1 cellular context compared by ENCODE assay signal in the genomic region with DNA sequence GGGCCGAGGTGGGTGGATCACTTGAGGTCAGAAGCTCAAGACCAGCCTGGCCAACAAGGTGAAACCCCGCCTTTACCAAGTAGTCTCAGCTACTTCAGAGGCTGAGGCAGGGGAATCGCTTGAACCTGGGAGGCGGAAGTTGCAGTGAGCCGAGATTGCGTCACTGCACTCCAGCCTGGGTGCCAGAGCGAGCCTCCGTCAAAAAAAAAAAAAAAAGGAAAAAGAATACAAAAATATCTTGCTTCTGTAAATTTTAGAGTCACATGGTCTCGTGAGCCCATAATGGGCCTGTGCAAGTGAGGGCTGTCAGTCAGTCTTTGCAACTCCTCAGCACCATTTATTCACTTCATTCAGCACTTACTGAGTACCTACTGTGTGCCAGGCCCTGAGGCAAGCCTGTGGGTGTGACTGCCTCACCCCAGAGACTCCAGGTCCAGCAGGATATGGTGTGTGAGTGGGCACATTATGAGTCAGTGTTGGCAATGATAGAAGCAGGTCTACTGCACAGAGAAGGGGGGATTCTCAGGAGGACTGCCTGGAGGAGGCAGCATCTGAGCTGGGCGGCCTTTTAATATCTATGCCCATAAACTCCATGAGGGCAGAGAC.
A peak's percentile ranks its signal among the peaks of the same experiment; 100 is the strongest.
TF ChIP-seq lines count a peak whose summit lies in the region.

No MANE protein-coding gene starts in this region.

TF ChIP-seq in GM12878, 131 proteins besides CTCF, POLR2A, EP300 and RAD21 (continued from another document and continues in another):
- TF ChIP-seq SUZ12 (IDR thresholded peaks at IDR 0.05; ENCODE audit: unreplicated experiment) (no peak), GATAD2B (conservative IDR thresholded peaks at IDR 0.05; ENCODE audit: low read depth) (no peak), CREB1 (IDR thresholded peaks at IDR 0.05; ENCODE audit: low read depth) (peak; percentile 59; the same call in 1 of the 2 replicates), STAT3 (IDR thresholded peaks at IDR 0.05; ENCODE audit: low read depth, low read length) (no peak), YY1 (IDR thresholded peaks at IDR 0.05; ENCODE audit: low read depth, low read length) (no peak), TCF12 (IDR thresholded peaks at IDR 0.05; ENCODE audit: low read depth, low read length) (no peak), TARDBP (IDR thresholded peaks at IDR 0.05; ENCODE audit: borderline replicate concordance) (no peak), ZNF24 (IDR thresholded peaks at IDR 0.05) (peak; percentile 56; the same call in 1 of the 2 replicates), RFX5 (IDR thresholded peaks at IDR 0.05; ENCODE audit: low read depth, low read length) (no peak), POLR2AphosphoS5 (IDR thresholded peaks at IDR 0.05; ENCODE audit: low read length) (no peak), DPF2 (IDR thresholded peaks at IDR 0.05) (peak; percentile 78), BRCA1 (IDR thresholded peaks at IDR 0.05; ENCODE audit: low read depth, low read length) (no peak), PML (IDR thresholded peaks at IDR 0.05; ENCODE audit: low read length) (no peak), SUPT20H (IDR thresholded peaks at IDR 0.05; ENCODE audit: borderline replicate concordance, control insufficient read depth, low read depth, low read length) (no peak), TBL1XR1 (IDR thresholded peaks at IDR 0.05; ENCODE audit: low read depth, low read length) (no peak), RCOR1 (conservative IDR thresholded peaks at IDR 0.05; ENCODE audit: low read depth, low read length) (no peak), NRF1 (conservative IDR thresholded peaks at IDR 0.05; ENCODE audit: low read depth, low read length) (no peak), FOXM1 (IDR thresholded peaks at IDR 0.05; ENCODE audit: low read depth, low read length) (no peak), ATF7 (IDR thresholded peaks at IDR 0.05; ENCODE audit: low read depth) (peak; percentile 91), HDGF (IDR thresholded peaks at IDR 0.05) (0 out of 2 replicates have a peak, but pooled peaks have one; percentile 2), PRDM15 (CRISPR knock-in tag; IDR thresholded peaks at IDR 0.05) (no peak), HDAC2 (IDR thresholded peaks at IDR 0.05) (no peak), EGR1 (IDR thresholded peaks at IDR 0.05; ENCODE audit: borderline replicate concordance in 1 of 2, low read depth in 2 of 2, low read length in 2 of 2) (no peak), RUNX3 (IDR thresholded peaks at IDR 0.05; ENCODE audit: low read length) (no peak), ZNF217 (IDR thresholded peaks at IDR 0.05) (peak; percentile 79), MTA3 (IDR thresholded peaks at IDR 0.05; ENCODE audit: borderline replicate concordance, low read length) (no peak), KDM1A (IDR thresholded peaks at IDR 0.05; ENCODE audit: borderline replicate concordance) (no peak), RBBP5 (conservative IDR thresholded peaks at IDR 0.05) (no peak), PKNOX1 (IDR thresholded peaks at IDR 0.05) (peak; percentile 91), LARP7 (IDR thresholded peaks at IDR 0.05) (no peak), EZH2 (IDR thresholded peaks at IDR 0.05; ENCODE audit: borderline replicate concordance, control insufficient read depth, low read depth, low read length) (no peak), SP1 (IDR thresholded peaks at IDR 0.05; ENCODE audit: low read depth, low read length) (no peak), TCF3 (IDR thresholded peaks at IDR 0.05; ENCODE audit: borderline replicate concordance, insufficient read depth, low read depth, low read length) (no peak)
- TF ChIP-seq, protein P1, sequence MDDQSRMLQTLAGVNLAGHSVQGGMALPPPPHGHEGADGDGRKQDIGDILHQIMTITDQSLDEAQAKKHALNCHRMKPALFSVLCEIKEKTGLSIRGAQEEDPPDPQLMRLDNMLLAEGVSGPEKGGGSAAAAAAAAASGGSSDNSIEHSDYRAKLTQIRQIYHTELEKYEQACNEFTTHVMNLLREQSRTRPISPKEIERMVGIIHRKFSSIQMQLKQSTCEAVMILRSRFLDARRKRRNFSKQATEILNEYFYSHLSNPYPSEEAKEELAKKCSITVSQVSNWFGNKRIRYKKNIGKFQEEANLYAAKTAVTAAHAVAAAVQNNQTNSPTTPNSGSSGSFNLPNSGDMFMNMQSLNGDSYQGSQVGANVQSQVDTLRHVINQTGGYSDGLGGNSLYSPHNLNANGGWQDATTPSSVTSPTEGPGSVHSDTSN (IDR thresholded peaks at IDR 0.05; ENCODE audit: insufficient replicate concordance, low read depth, low read length) = peak; percentile 75
- TF ChIP-seq, protein P2, sequence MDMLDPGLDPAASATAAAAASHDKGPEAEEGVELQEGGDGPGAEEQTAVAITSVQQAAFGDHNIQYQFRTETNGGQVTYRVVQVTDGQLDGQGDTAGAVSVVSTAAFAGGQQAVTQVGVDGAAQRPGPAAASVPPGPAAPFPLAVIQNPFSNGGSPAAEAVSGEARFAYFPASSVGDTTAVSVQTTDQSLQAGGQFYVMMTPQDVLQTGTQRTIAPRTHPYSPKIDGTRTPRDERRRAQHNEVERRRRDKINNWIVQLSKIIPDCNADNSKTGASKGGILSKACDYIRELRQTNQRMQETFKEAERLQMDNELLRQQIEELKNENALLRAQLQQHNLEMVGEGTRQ (IDR thresholded peaks at IDR 0.05; ENCODE audit: borderline replicate concordance, low read depth, low read length) = no peak
- TF ChIP-seq, protein P3, sequence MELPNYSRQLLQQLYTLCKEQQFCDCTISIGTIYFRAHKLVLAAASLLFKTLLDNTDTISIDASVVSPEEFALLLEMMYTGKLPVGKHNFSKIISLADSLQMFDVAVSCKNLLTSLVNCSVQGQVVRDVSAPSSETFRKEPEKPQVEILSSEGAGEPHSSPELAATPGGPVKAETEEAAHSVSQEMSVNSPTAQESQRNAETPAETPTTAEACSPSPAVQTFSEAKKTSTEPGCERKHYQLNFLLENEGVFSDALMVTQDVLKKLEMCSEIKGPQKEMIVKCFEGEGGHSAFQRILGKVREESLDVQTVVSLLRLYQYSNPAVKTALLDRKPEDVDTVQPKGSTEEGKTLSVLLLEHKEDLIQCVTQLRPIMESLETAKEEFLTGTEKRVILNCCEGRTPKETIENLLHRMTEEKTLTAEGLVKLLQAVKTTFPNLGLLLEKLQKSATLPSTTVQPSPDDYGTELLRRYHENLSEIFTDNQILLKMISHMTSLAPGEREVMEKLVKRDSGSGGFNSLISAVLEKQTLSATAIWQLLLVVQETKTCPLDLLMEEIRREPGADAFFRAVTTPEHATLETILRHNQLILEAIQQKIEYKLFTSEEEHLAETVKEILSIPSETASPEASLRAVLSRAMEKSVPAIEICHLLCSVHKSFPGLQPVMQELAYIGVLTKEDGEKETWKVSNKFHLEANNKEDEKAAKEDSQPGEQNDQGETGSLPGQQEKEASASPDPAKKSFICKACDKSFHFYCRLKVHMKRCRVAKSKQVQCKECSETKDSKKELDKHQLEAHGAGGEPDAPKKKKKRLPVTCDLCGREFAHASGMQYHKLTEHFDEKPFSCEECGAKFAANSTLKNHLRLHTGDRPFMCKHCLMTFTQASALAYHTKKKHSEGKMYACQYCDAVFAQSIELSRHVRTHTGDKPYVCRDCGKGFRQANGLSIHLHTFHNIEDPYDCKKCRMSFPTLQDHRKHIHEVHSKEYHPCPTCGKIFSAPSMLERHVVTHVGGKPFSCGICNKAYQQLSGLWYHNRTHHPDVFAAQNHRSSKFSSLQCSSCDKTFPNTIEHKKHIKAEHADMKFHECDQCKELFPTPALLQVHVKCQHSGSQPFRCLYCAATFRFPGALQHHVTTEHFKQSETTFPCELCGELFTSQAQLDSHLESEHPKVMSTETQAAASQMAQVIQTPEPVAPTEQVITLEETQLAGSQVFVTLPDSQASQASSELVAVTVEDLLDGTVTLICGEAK (IDR thresholded peaks at IDR 0.05; ENCODE audit: borderline replicate concordance) = no peak; the same call in 1 of the 2 replicates
- TF ChIP-seq, protein P4, sequence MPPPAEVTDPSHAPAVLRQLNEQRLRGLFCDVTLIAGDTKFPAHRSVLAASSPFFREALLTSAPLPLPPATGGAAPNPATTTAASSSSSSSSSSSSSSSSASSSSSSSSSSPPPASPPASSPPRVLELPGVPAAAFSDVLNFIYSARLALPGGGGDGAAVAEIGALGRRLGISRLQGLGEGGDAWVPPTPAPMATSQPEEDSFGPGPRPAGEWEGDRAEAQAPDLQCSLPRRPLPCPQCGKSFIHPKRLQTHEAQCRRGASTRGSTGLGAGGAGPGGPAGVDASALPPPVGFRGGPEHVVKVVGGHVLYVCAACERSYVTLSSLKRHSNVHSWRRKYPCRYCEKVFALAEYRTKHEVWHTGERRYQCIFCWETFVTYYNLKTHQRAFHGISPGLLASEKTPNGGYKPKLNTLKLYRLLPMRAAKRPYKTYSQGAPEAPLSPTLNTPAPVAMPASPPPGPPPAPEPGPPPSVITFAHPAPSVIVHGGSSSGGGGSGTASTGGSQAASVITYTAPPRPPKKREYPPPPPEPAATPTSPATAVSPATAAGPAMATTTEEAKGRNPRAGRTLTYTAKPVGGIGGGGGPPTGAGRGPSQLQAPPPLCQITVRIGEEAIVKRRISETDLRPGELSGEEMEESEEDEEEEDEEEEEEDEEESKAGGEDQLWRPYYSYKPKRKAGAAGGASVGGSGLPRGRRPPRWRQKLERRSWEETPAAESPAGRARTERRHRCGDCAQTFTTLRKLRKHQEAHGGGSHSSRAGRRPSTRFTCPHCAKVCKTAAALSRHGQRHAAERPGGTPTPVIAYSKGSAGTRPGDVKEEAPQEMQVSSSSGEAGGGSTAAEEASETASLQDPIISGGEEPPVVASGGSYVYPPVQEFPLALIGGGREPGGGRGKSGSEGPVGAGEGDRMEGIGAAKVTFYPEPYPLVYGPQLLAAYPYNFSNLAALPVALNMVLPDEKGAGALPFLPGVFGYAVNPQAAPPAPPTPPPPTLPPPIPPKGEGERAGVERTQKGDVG (CRISPR knock-in tag; IDR thresholded peaks at IDR 0.05) = no peak
- TF ChIP-seq, protein P5, sequence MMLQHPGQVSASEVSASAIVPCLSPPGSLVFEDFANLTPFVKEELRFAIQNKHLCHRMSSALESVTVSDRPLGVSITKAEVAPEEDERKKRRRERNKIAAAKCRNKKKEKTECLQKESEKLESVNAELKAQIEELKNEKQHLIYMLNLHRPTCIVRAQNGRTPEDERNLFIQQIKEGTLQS (IDR thresholded peaks at IDR 0.05; ENCODE audit: borderline replicate concordance, extremely low read depth, low read depth, low read length) = no peak
- TF ChIP-seq, protein P6, sequence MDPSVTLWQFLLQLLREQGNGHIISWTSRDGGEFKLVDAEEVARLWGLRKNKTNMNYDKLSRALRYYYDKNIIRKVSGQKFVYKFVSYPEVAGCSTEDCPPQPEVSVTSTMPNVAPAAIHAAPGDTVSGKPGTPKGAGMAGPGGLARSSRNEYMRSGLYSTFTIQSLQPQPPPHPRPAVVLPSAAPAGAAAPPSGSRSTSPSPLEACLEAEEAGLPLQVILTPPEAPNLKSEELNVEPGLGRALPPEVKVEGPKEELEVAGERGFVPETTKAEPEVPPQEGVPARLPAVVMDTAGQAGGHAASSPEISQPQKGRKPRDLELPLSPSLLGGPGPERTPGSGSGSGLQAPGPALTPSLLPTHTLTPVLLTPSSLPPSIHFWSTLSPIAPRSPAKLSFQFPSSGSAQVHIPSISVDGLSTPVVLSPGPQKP (IDR thresholded peaks at IDR 0.05; ENCODE audit: low read depth, low read length) = no peak
